Comparison of ENCODE assay signal across 1 cellular context in the genomic region with DNA sequence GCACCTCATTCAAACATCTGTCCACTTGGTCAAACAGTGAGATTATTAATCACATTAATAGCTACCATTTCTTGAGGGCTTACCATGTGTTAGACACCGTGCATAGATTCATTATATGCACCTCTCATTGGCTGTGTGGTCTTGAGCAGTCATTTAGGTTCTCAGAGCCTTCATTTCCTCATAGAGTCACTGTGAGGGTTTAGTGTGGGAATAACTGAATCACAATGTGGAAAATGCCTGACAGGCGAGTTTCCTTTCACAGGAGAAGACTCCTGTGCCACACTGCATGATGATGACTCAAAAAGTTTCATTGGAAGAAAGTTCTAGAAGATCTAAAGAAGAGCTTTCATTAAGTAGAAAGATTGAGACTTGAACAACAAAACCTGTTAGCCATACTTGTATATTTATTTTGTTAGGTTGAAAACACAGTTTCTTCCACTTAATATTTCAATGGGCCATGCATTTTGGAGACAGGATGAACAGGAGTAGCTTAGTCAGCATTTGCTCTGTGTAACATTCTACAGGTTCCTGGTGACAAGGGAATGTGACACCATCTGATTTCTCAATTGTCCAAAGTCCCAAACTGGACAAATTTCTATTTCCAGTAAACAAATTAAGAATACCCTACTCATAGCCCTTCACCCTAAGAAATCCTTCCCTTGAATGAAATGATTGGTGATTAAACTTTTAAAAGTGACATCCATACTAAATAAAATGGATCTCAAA.
A peak's percentile ranks its signal among the peaks of the same experiment; 100 is the strongest.
TF ChIP-seq lines count a peak whose summit lies in the region.

No MANE protein-coding gene starts in this region.

TF ChIP-seq in K562, 482 proteins besides CTCF, POLR2A, EP300 and RAD21:
- no peak for TF ChIP-seq LCOR (CRISPR knock-in tag; IDR thresholded peaks at IDR 0.05)
- TF ChIP-seq, protein P1, sequence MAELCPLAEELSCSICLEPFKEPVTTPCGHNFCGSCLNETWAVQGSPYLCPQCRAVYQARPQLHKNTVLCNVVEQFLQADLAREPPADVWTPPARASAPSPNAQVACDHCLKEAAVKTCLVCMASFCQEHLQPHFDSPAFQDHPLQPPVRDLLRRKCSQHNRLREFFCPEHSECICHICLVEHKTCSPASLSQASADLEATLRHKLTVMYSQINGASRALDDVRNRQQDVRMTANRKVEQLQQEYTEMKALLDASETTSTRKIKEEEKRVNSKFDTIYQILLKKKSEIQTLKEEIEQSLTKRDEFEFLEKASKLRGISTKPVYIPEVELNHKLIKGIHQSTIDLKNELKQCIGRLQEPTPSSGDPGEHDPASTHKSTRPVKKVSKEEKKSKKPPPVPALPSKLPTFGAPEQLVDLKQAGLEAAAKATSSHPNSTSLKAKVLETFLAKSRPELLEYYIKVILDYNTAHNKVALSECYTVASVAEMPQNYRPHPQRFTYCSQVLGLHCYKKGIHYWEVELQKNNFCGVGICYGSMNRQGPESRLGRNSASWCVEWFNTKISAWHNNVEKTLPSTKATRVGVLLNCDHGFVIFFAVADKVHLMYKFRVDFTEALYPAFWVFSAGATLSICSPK (IDR thresholded peaks at IDR 0.05; ENCODE audit: borderline replicate concordance), result no peak
- TF ChIP-seq MAFG (tag; conservative IDR thresholded peaks at IDR 0.05), result peak; percentile 37
- TF ChIP-seq SP2 (IDR thresholded peaks at IDR 0.05; ENCODE audit: extremely low read depth, low read depth, low read length, poor library complexity, severe bottlenecking), result no peak
- TF ChIP-seq ETV6 (IDR thresholded peaks at IDR 0.05; ENCODE audit: borderline replicate concordance in 1 of 2, low read depth in 2 of 2, low read length in 1 of 2), result no peak
- no peak for TF ChIP-seq ETV6 (CRISPR knock-in tag; IDR thresholded peaks at IDR 0.05; ENCODE audit: borderline replicate concordance)
- TF ChIP-seq ZNF316 (IDR thresholded peaks at IDR 0.05), result peak; percentile 35; the same call in 1 of the 2 replicates
- TF ChIP-seq RFX7 (CRISPR knock-in tag; IDR thresholded peaks at IDR 0.05), result no peak
- no peak for TF ChIP-seq ZNF197 (CRISPR knock-in tag; IDR thresholded peaks at IDR 0.05; ENCODE audit: low read depth)
